ENCODE assay signal across 14 cellular contexts in genomic region chr17:29073045-29073444, GRCh38. TPM values are rescaled to one million over a fixed set of nuclear protein-coding genes. Genes with fewer than 3 reads are reported as not detected.
"Had no signal": no experiment of that assay in that cellular context is flagged by ENCODE, and none has a peak within 500 bp of the region (broad histone marks: within the 10 kb centered on the region; RNA-seq: fewer than 3 reads in every experiment).

No MANE protein-coding gene starts in this region.

- ATAC-seq: left lung; mucosa of descending colon; naive thymus-derived CD4-positive, alpha-beta T cell; sciatic nerve had no signal

- H3K9me3 ChIP-seq: ascending aorta, esophagus muscularis mucosa, left lung, mucosa of descending colon, tibial nerve, uterus had no signal

- H3K9me3 Mint-ChIP-seq: naive thymus-derived CD4-positive, alpha-beta T cell had no signal

- H3K4me3 Mint-ChIP-seq: naive thymus-derived CD4-positive, alpha-beta T cell had no signal

- H3K27me3 Mint-ChIP-seq: naive thymus-derived CD4-positive, alpha-beta T cell had no signal

- DNase-seq: activated CD4-positive, CD25-positive, alpha-beta regulatory T cell; activated naive CD4-positive, alpha-beta T cell treated with Interleukin-2 at 50 U/mL for 16 hours; hippocampal formation; kidney; left lung; naive thymus-derived CD4-positive, alpha-beta T cell; occipital lobe; stimulated activated CD4-positive, alpha-beta T cell treated with anti-CD3 and anti-CD28 coated beads, Interleukin-1b, Interleukin-23, amount 100 ng/mL, for 48 hours; uterus had no signal

- H3K36me3 Mint-ChIP-seq: naive thymus-derived CD4-positive, alpha-beta T cell had no signal

RNA-seq across cellular contexts. Expression of gene PIPOX, which starts 30.1 kb away (rescaled TPM):
- total RNA-seq: ascending aorta had no signal
